ENCODE assay signal across 9 cellular contexts in the genomic region with DNA sequence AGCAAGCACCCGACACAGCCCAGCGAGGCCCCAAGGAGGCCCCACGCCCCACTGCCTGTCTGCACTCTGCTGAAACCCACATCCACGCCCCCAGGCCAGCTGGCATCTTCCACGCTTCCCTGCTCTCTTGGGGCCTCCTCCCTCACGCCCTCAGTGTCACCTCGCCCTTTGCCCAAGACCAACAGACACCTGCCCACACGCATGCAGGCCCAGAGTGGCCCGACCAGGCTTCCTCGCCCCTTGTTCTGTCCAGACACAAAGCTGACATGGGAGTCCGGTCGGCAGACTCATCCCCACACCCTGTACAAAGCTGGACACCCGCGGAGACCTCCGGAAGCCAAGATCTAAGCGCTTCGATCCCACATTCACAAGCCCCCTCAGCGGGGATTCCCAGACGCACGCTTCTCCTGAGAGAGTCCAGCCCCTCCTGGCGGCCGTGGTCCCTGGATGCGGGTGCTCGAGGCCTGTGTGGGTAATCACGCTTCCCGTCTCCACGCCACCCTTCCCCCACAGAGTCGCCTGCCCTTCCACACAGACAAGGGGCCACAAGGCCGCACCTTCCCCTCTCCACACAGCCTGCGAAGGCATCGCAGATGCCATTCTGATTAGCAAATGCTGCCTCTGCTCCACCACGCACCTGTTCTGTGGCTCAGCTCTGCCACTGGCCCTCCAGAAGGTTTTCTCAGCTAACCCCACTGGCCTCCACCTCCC.
DNase-seq lines count a peak whose midpoint lies in the region; ATAC-seq and TF ChIP-seq lines count a peak whose summit lies in the region.
"Had no signal": no experiment of that assay in that cellular context is flagged by ENCODE, and none has a peak within 500 bp of the region (broad histone marks: within the 10 kb centered on the region; RNA-seq: fewer than 3 reads in every experiment).

No MANE protein-coding gene starts in this region.

- intact Hi-C loops in CD14-positive monocyte (cut with micrococcal nuclease): no loop called here
- intact Hi-C loops in left cardiac atrium (cut with DNase I): no loop called here
- intact Hi-C loops in activated T-helper 1 cell treated with anti-CD3 and anti-CD28 coated beads, Interleukin-12 subunit alpha, Interleukin-12 subunit beta, Interleukin-2, Interleukin-4 antibody, amounts not matched to agents 30 ng/mL and 10 ng/mL and 1 ng/mL, durations not matched to agents 14 hours and 24 hours and 36 hours (cut with micrococcal nuclease): no loop called here

- H3K27ac Mint-ChIP-seq in CD14-positive monocyte: peak overlapping the region in 4 of 7 donors; percentile 58 to 68 (median 60)
- H3K27ac Mint-ChIP-seq in activated T-helper 1 cell treated with anti-CD3 and anti-CD28 coated beads, Interleukin-12 subunit alpha, Interleukin-12 subunit beta, Interleukin-2, Interleukin-4 antibody, amounts not matched to agents 30 ng/mL and 10 ng/mL and 1 ng/mL, durations not matched to agents 14 hours and 24 hours and 36 hours: no peak overlapping the region

- H3K4me3 Mint-ChIP-seq in CD14-positive monocyte: peak overlapping the region in 1 of 2 donors; percentile 49
- H3K4me3 Mint-ChIP-seq in activated T-helper 1 cell treated with anti-CD3 and anti-CD28 coated beads, Interleukin-12 subunit alpha, Interleukin-12 subunit beta, Interleukin-2, Interleukin-4 antibody, amounts not matched to agents 30 ng/mL and 10 ng/mL and 1 ng/mL, durations not matched to agents 14 hours and 24 hours and 36 hours: no peak overlapping the region

- peaks cover 1 to 2% (median 2%) of the 10 kb centered on the region in 3 donors for H3K27me3 Mint-ChIP-seq in CD14-positive monocyte (ENCODE audit: low read depth in 3 of 3)
- peaks cover 2% of the 10 kb centered on the region for H3K27me3 Mint-ChIP-seq in activated T-helper 1 cell treated with anti-CD3 and anti-CD28 coated beads, Interleukin-12 subunit alpha, Interleukin-12 subunit beta, Interleukin-2, Interleukin-4 antibody, amounts not matched to agents 30 ng/mL and 10 ng/mL and 1 ng/mL, durations not matched to agents 14 hours and 24 hours and 36 hours (ENCODE audit: insufficient read depth)

- peaks cover 0 to 10% of the 10 kb centered on the region in 2 donors for H3K36me3 Mint-ChIP-seq in CD14-positive monocyte
- no peaks in the 10 kb centered on the region for H3K36me3 Mint-ChIP-seq in activated T-helper 1 cell treated with anti-CD3 and anti-CD28 coated beads, Interleukin-12 subunit alpha, Interleukin-12 subunit beta, Interleukin-2, Interleukin-4 antibody, amounts not matched to agents 30 ng/mL and 10 ng/mL and 1 ng/mL, durations not matched to agents 14 hours and 24 hours and 36 hours (ENCODE audit: low read depth)

- no peak for TF ChIP-seq CTCF in CD14-positive monocyte (IDR thresholded peaks at IDR 0.05)

- H3K4me1 Mint-ChIP-seq in CD14-positive monocyte: peaks cover 49% of the 10 kb centered on the region
- H3K4me1 Mint-ChIP-seq in activated T-helper 1 cell treated with anti-CD3 and anti-CD28 coated beads, Interleukin-12 subunit alpha, Interleukin-12 subunit beta, Interleukin-2, Interleukin-4 antibody, amounts not matched to agents 30 ng/mL and 10 ng/mL and 1 ng/mL, durations not matched to agents 14 hours and 24 hours and 36 hours (ENCODE audit: low read depth): no peaks in the 10 kb centered on the region

- H3K9me3 Mint-ChIP-seq in CD14-positive monocyte: no peaks in the 10 kb centered on the region
- no peaks in the 10 kb centered on the region for H3K9me3 Mint-ChIP-seq in activated T-helper 1 cell treated with anti-CD3 and anti-CD28 coated beads, Interleukin-12 subunit alpha, Interleukin-12 subunit beta, Interleukin-2, Interleukin-4 antibody, amounts not matched to agents 30 ng/mL and 10 ng/mL and 1 ng/mL, durations not matched to agents 14 hours and 24 hours and 36 hours

- DNase-seq in CD14-positive monocyte (ENCODE audit: low spot score) (peak; percentile 45), left cardiac atrium (peak; percentile 17), midbrain (lab: John Stamatoyannopoulos, UW) (no peak), OCI-M2 (lab: John Stamatoyannopoulos, UW; ENCODE audit: unreplicated experiment) (no peak)
- DNase-seq in activated T-helper 1 cell treated with anti-CD3 and anti-CD28 coated beads, Interleukin-12 subunit alpha, Interleukin-12 subunit beta, Interleukin-2, Interleukin-4 antibody, amounts not matched to agents 30 ng/mL and 10 ng/mL and 1 ng/mL, durations not matched to agents 14 hours and 24 hours and 36 hours (ENCODE audit: low spot score): no peak
- DNase-seq in stimulated activated CD8-positive, alpha-beta memory T cell treated with anti-CD3 and anti-CD28 coated beads, Interleukin-4, amount 100 ng/mL, for 48 hours: no peak
- DNase-seq: Calu3 had no signal

- ATAC-seq in GM19452 (IDR thresholded peaks at IDR 0.05; ENCODE audit: unreplicated experiment) (peak; percentile 71), HG03378 (IDR thresholded peaks at IDR 0.05; ENCODE audit: unreplicated experiment) (peak; percentile 51), left cardiac atrium (peak in 1 of 2 donors; percentile 11)

Comparison
In these comparisons a context has a peak if more than half of its experiments do, and no peak if none do; other contexts are left out.
1. DNase-seq: peak in CD14-positive monocyte (single experiment) and left cardiac atrium (single experiment); none in activated T-helper 1 cell treated with anti-CD3 and anti-CD28 coated beads, Interleukin-12 subunit alpha, Interleukin-12 subunit beta, Interleukin-2, Interleukin-4 antibody, amounts not matched to agents 30 ng/mL and 10 ng/mL and 1 ng/mL, durations not matched to agents 14 hours and 24 hours and 36 hours (single experiment), midbrain (single experiment), stimulated activated CD8-positive, alpha-beta memory T cell treated with anti-CD3 and anti-CD28 coated beads, Interleukin-4, amount 100 ng/mL, for 48 hours (single experiment) and OCI-M2 (single experiment).